In genomic region chr16:57799619-57800212, GRCh38 we compare ENCODE assay signal across 12 cellular contexts. TPM values are rescaled to one million over a fixed set of nuclear protein-coding genes. Genes with fewer than 3 reads are reported as not detected.
DNase-seq lines count a peak whose midpoint lies in the region; ATAC-seq and TF ChIP-seq lines count a peak whose summit lies in the region.
"Had no signal": no experiment of that assay in that cellular context is flagged by ENCODE, and none has a peak within 500 bp of the region (broad histone marks: within the 10 kb centered on the region; RNA-seq: fewer than 3 reads in every experiment).

No MANE protein-coding gene starts in this region.

- H3K4me1 Mint-ChIP-seq in activated CD4-positive, alpha-beta memory T cell treated with anti-CD3 and anti-CD28 coated beads, Interleukin-2, amount 10 ng/mL, durations not matched to agents 7 days and 5 days = peaks cover 30% of the 10 kb centered on the region
- peaks cover 21% of the 10 kb centered on the region for H3K4me1 Mint-ChIP-seq in activated CD4-positive, alpha-beta memory T cell treated with anti-CD3 and anti-CD28 coated beads for 36 hours (ENCODE audit: low read depth)
- H3K4me1 Mint-ChIP-seq in activated T-cell treated with anti-CD3 and anti-CD28 coated beads, Interleukin-2, amount 50 U/mL, for 72 hours (ENCODE audit: low read depth) = peaks cover 23% of the 10 kb centered on the region

- H3K36me3 ChIP-seq in Panc1 (ENCODE audit: control insufficient read depth, insufficient read depth, low read length) (no peaks in the 10 kb centered on the region), kidney epithelial cell (ENCODE audit: control insufficient read depth, insufficient read depth, low read length) (no peaks in the 10 kb centered on the region), subcutaneous abdominal adipose tissue (ENCODE audit: control insufficient read depth in 5 of 5, insufficient read depth in 5 of 5, low read length in 5 of 5) (peaks cover 0 to 14% (median 12%) of the 10 kb centered on the region in 5 donors)

- H3K27ac ChIP-seq in Panc1 (ENCODE audit: low read length) (peak overlapping the region; percentile 82; the same call in 1 of the 2 replicates), subcutaneous abdominal adipose tissue (ENCODE audit: low read depth, low read length) (peak overlapping the region; percentile 37)

- no peak overlapping the region for H3K4me3 Mint-ChIP-seq in activated CD4-positive, alpha-beta memory T cell treated with anti-CD3 and anti-CD28 coated beads, Interleukin-2, amount 10 ng/mL, durations not matched to agents 7 days and 5 days
- H3K4me3 Mint-ChIP-seq in activated CD4-positive, alpha-beta memory T cell treated with anti-CD3 and anti-CD28 coated beads for 36 hours = no peak overlapping the region
- H3K4me3 Mint-ChIP-seq in activated T-cell treated with anti-CD3 and anti-CD28 coated beads, Interleukin-2, amount 50 U/mL, for 72 hours = no peak overlapping the region
- H3K4me3 Mint-ChIP-seq: GM23338 had no signal

- CTCF ChIA-PET in activated CD4-positive, alpha-beta memory T cell treated with anti-CD3 and anti-CD28 coated beads, Interleukin-2, amount 10 ng/mL, durations not matched to agents 7 days and 5 days (lab: Charles Lee) = interaction anchor here (0.5 to 1.2 kb wide), 3 partner anchors 9 to 301 kb away, joined by 3 to 4 read pairs (median 3); no protein-coding TSS in a partner anchor
- CTCF ChIA-PET in activated CD4-positive, alpha-beta memory T cell treated with anti-CD3 and anti-CD28 coated beads for 36 hours (lab: Charles Lee) = interaction anchor here (1.8 to 2.2 kb wide), 2 partner anchors 11 to 19 kb away, joined by 4 read pairs; no protein-coding TSS in a partner anchor
- CTCF ChIA-PET in Panc1 (lab: Charles Lee) = no interaction called here

- H3K9me3 Mint-ChIP-seq in activated CD4-positive, alpha-beta memory T cell treated with anti-CD3 and anti-CD28 coated beads, Interleukin-2, amount 10 ng/mL, durations not matched to agents 7 days and 5 days = no peaks in the 10 kb centered on the region
- no peaks in the 10 kb centered on the region for H3K9me3 Mint-ChIP-seq in activated CD4-positive, alpha-beta memory T cell treated with anti-CD3 and anti-CD28 coated beads for 36 hours
- no peaks in the 10 kb centered on the region for H3K9me3 Mint-ChIP-seq in activated T-cell treated with anti-CD3 and anti-CD28 coated beads, Interleukin-2, amount 50 U/mL, for 72 hours
- H3K9me3 Mint-ChIP-seq: GM23338 had no signal

- no peak overlapping the region for H3K4me3 ChIP-seq in Panc1 (ENCODE audit: low read depth in 2 of 2, low read length in 2 of 2)
- peak overlapping the region; percentile 1 for H3K4me3 ChIP-seq in kidney epithelial cell (ENCODE audit: low read depth, low read length)
- H3K4me3 ChIP-seq in subcutaneous abdominal adipose tissue (ENCODE audit: low read depth in 1 of 5, low read length in 5 of 5) = peak overlapping the region; percentile 19 to 74 (median 68)
- H3K4me3 ChIP-seq: GM23338, lung had no signal

- intact Hi-C loops in activated CD4-positive, alpha-beta memory T cell treated with anti-CD3 and anti-CD28 coated beads for 36 hours (cut with micrococcal nuclease) = loop anchor here (10.0 kb wide), 1 partner anchor 205 kb away; the partner anchor contains the start of genes USB1 and ZNF319
- intact Hi-C loops in Panc1 (cut with micrococcal nuclease; ENCODE audit: unreplicated experiment) = no loop called here

- TF ChIP-seq CTCF in Panc1 (IDR thresholded peaks at IDR 0.05) (no peak), kidney epithelial cell (IDR thresholded peaks at IDR 0.05; ENCODE audit: insufficient read depth, low read length, poor library complexity, severe bottlenecking) (no peak)

- ATAC-seq in Panc1 (no peak), GM19328 (IDR thresholded peaks at IDR 0.05; ENCODE audit: unreplicated experiment) (no peak)
- no peak for ATAC-seq in activated T-cell treated with anti-CD3 and anti-CD28 coated beads, Interleukin-2, amount 50 U/mL, for 72 hours (replicated peaks in 1 of 2)
- ATAC-seq: GM23338 had no signal

- no TSS peak for BruUV-seq in Panc1 (replicated peaks; lab: Mats Ljungman, UMichigan)

- H3K9ac ChIP-seq in subcutaneous abdominal adipose tissue (ENCODE audit: low read length in 5 of 5) = peak overlapping the region in 1 of 5 donors; percentile 86

- H3K27me3 Mint-ChIP-seq in activated CD4-positive, alpha-beta memory T cell treated with anti-CD3 and anti-CD28 coated beads, Interleukin-2, amount 10 ng/mL, durations not matched to agents 7 days and 5 days = peaks cover 50% of the 10 kb centered on the region
- peaks cover 19% of the 10 kb centered on the region for H3K27me3 Mint-ChIP-seq in activated CD4-positive, alpha-beta memory T cell treated with anti-CD3 and anti-CD28 coated beads for 36 hours
- peaks cover 52% of the 10 kb centered on the region for H3K27me3 Mint-ChIP-seq in activated T-cell treated with anti-CD3 and anti-CD28 coated beads, Interleukin-2, amount 50 U/mL, for 72 hours (ENCODE audit: low read depth)

- peaks cover 5% of the 10 kb centered on the region for H3K36me3 Mint-ChIP-seq in activated CD4-positive, alpha-beta memory T cell treated with anti-CD3 and anti-CD28 coated beads, Interleukin-2, amount 10 ng/mL, durations not matched to agents 7 days and 5 days (ENCODE audit: low read depth)
- no peaks in the 10 kb centered on the region for H3K36me3 Mint-ChIP-seq in activated CD4-positive, alpha-beta memory T cell treated with anti-CD3 and anti-CD28 coated beads for 36 hours
- peaks cover 1 to 3% of the 10 kb centered on the region in 2 donors for H3K36me3 Mint-ChIP-seq in activated T-cell treated with anti-CD3 and anti-CD28 coated beads, Interleukin-2, amount 50 U/mL, for 72 hours (ENCODE audit: insufficient read depth in 2 of 2)

- H3K27ac Mint-ChIP-seq in activated CD4-positive, alpha-beta memory T cell treated with anti-CD3 and anti-CD28 coated beads, Interleukin-2, amount 10 ng/mL, durations not matched to agents 7 days and 5 days = peak overlapping the region; percentile 5
- H3K27ac Mint-ChIP-seq in activated CD4-positive, alpha-beta memory T cell treated with anti-CD3 and anti-CD28 coated beads for 36 hours = no peak overlapping the region
- H3K27ac Mint-ChIP-seq in activated T-cell treated with anti-CD3 and anti-CD28 coated beads, Interleukin-2, amount 50 U/mL, for 72 hours = no peak overlapping the region
- H3K27ac Mint-ChIP-seq: GM23338 had no signal

- peaks cover 37% of the 10 kb centered on the region for H3K4me1 ChIP-seq in Panc1 (ENCODE audit: control insufficient read depth, insufficient read depth, low read length)
- peaks cover 20 to 84% (median 73%) of the 10 kb centered on the region in 5 donors for H3K4me1 ChIP-seq in subcutaneous abdominal adipose tissue (ENCODE audit: control insufficient read depth in 5 of 5, insufficient read depth in 5 of 5, low read length in 5 of 5)

- H3K9me3 ChIP-seq in Panc1 (ENCODE audit: control insufficient read depth, insufficient read depth, low read depth, low read length) (no peaks in the 10 kb centered on the region), subcutaneous abdominal adipose tissue (ENCODE audit: control insufficient read depth in 5 of 5, low read length in 5 of 5) (no peaks in the 10 kb centered on the region)

- in situ Hi-C loops in Panc1 (cut with HindIII; ENCODE audit: low pct_unique_long_range_greater_than_20kb, low sequenced_read_pairs) = no loop called here

- POLR2A ChIA-PET in activated CD4-positive, alpha-beta memory T cell treated with anti-CD3 and anti-CD28 coated beads, Interleukin-2, amount 10 ng/mL, durations not matched to agents 7 days and 5 days (lab: Charles Lee) = interaction anchor here (1.5 kb wide), 1 partner anchor 11 kb away, joined by 6 read pairs; no protein-coding TSS in a partner anchor
- POLR2A ChIA-PET in activated CD4-positive, alpha-beta memory T cell treated with anti-CD3 and anti-CD28 coated beads for 36 hours (lab: Charles Lee) = interaction anchor here (0.9 kb wide), 1 partner anchor 11 kb away, joined by 4 read pairs; no protein-coding TSS in a partner anchor
- POLR2A ChIA-PET in Panc1 (lab: Charles Lee) = no interaction called here

- DNase-seq in activated CD4-positive, alpha-beta memory T cell treated with anti-CD3 and anti-CD28 coated beads, Interleukin-2, amount 10 ng/mL, durations not matched to agents 7 days and 5 days = no peak
- no peak for DNase-seq in activated CD4-positive, alpha-beta memory T cell treated with anti-CD3 and anti-CD28 coated beads for 36 hours
- no peak for DNase-seq in Panc1 (ENCODE audit: low read depth, low spot score)
- no peak for DNase-seq in kidney epithelial cell (ENCODE audit: low read depth)
- no peak for DNase-seq in activated T-cell treated with anti-CD3 and anti-CD28 coated beads, Interleukin-2, amount 50 U/mL, for 72 hours
- no peak for DNase-seq in effector CD8-positive, alpha-beta T cell (lab: John Stamatoyannopoulos, UW)
- DNase-seq: activated naive CD4-positive, alpha-beta T cell treated with anti-CD3 and anti-CD28 coated beads, Interleukin-2, amount 50 U/mL, for 16 hours; CD4-positive, CD25-positive, alpha-beta regulatory T cell had no signal

- H3K27me3 ChIP-seq in Panc1 (ENCODE audit: control insufficient read depth, insufficient read depth, low read length) (no peaks in the 10 kb centered on the region), kidney epithelial cell (ENCODE audit: control insufficient read depth, insufficient read depth, low read length) (no peaks in the 10 kb centered on the region), subcutaneous abdominal adipose tissue (ENCODE audit: control insufficient read depth in 5 of 5, insufficient read depth in 4 of 5, low read length in 5 of 5) (no peaks in the 10 kb centered on the region)

RNA-seq across cellular contexts. Expression of gene KIFC3, which starts 2.6 kb away (rescaled TPM):
- total RNA-seq in activated CD4-positive, alpha-beta memory T cell treated with anti-CD3 and anti-CD28 coated beads, Interleukin-2, amount 10 ng/mL, durations not matched to agents 7 days and 5 days = not detected
- 1 to 10 TPM in 1 of 2 experiments, under 1 TPM in 1; 0.83 to 1.3 TPM for total RNA-seq in activated CD4-positive, alpha-beta memory T cell treated with anti-CD3 and anti-CD28 coated beads for 36 hours
- total RNA-seq in Panc1 (2021; ENCODE audit: unreplicated experiment) = 51.5 TPM
- 79.0 TPM for polyA plus RNA-seq in Panc1 (2012; ENCODE audit: insufficient read length)
- 84.9 and 94.7 TPM in 2 replicates for total RNA-seq in kidney epithelial cell
- total RNA-seq in activated T-cell treated with anti-CD3 and anti-CD28 coated beads, Interleukin-2, amount 50 U/mL, for 72 hours = 1 to 10 TPM; 1.3 to 1.5 TPM
- polyA plus RNA-seq: CD4-positive, CD25-positive, alpha-beta regulatory T cell had no signal

Comparison
In these comparisons a context has a peak if more than half of its experiments do, and no peak if none do; other contexts are left out.
1. H3K4me3 ChIP-seq: peak in kidney epithelial cell (single experiment) and subcutaneous abdominal adipose tissue (5 of 5); none in Panc1 (0 of 2).
2. RNA of gene KIFC3, which starts 2.6 kb away (total RNA-seq): 84.9 to 94.7 TPM in kidney epithelial cell and 51.5 TPM in Panc1 (single experiment); 1.3 to 1.5 TPM in activated T-cell treated with anti-CD3 and anti-CD28 coated beads, Interleukin-2, amount 50 U/mL, for 72 hours, 0.83 to 1.3 TPM in activated CD4-positive, alpha-beta memory T cell treated with anti-CD3 and anti-CD28 coated beads for 36 hours and not detected in activated CD4-positive, alpha-beta memory T cell treated with anti-CD3 and anti-CD28 coated beads, Interleukin-2, amount 10 ng/mL, durations not matched to agents 7 days and 5 days; every median in the first group is over 10 times any median in the second.